ENCODE assay signal across 33 cellular contexts in genomic region chr10:119640384-119640783, GRCh38.
"Had no signal": no experiment of that assay in that cellular context is flagged by ENCODE, and none has a peak within 500 bp of the region (broad histone marks: within the 10 kb centered on the region; RNA-seq: fewer than 3 reads in every experiment).

No MANE protein-coding gene starts in this region.

- H3K4me3 ChIP-seq: MG63 had no signal

- H3K36me3 ChIP-seq: MG63 had no signal

- H3K9me3 ChIP-seq: MG63 had no signal

- H3K27me3 ChIP-seq: MG63 had no signal

- DNase-seq: Karpas-422, MG63, MV-4-11, NCI-H1048, NCI-H1092, NCI-H1092 treated with DMSO at 0.1 percent for 48 hours, NCI-H1105, NCI-H1105 treated with DMSO at 0.1 percent for 48 hours, NCI-H1417, NCI-H1417 treated with DMSO at 0.1 percent for 48 hours, NCI-H1436, NCI-H1436 treated with DMSO at 0.1 percent for 48 hours, NCI-H146, NCI-H1694, NCI-H1694 treated with DMSO at 0.1 percent for 48 hours, NCI-H187, NCI-H187 treated with DMSO at 0.1 percent for 48 hours, NCI-H1930, NCI-H2029, NCI-H2029 treated with DMSO at 0.1 percent for 48 hours, NCI-H2081, NCI-H2081 treated with DMSO at 0.1 percent for 48 hours, NCI-H2107, NCI-H2171, NCI-H2171 treated with DMSO at 0.1 percent for 48 hours, NCI-H2227 treated with DMSO at 0.1 percent for 48 hours, NCI-H226, NCI-H345, NCI-H446, NCI-H446 treated with DMSO at 0.1 percent for 48 hours, NCI-H510A, NCI-H510A treated with DMSO at 0.1 percent for 48 hours, NCI-H524 had no signal
